9 cellular contexts compared by ENCODE assay signal in genomic region chr5:131633830-131634229, GRCh38. TPM values are rescaled to one million over a fixed set of nuclear protein-coding genes. Genes with fewer than 3 reads are reported as not detected.
DNase-seq lines count a peak whose midpoint lies in the region; FAIRE-seq and TF ChIP-seq lines count a peak whose summit lies in the region.
"Had no signal": no experiment of that assay in that cellular context is flagged by ENCODE, and none has a peak within 500 bp of the region (broad histone marks: within the 10 kb centered on the region; RNA-seq: fewer than 3 reads in every experiment).

No MANE protein-coding gene starts in this region.

- H3K4me2 ChIP-seq in osteoblast (ENCODE audit: insufficient read depth, low read length) = peak overlapping the region; percentile 94

- no peaks in the 10 kb centered on the region for H3K4me1 Mint-ChIP-seq in Caco-2 (ENCODE audit: low read depth, unreplicated experiment)

- H3K4me3 Mint-ChIP-seq in Caco-2 (ENCODE audit: unreplicated experiment) = peak overlapping the region; percentile 95

- no peaks in the 10 kb centered on the region for H3K27me3 ChIP-seq in Caco-2 (replicated peaks; ENCODE audit: control insufficient read depth, insufficient read depth, low read length)
- H3K27me3 ChIP-seq in NT2/D1 (ENCODE audit: insufficient read depth, insufficient read length) = no peaks in the 10 kb centered on the region
- H3K27me3 ChIP-seq in effector memory CD4-positive, alpha-beta T cell (replicated peaks; ENCODE audit: control insufficient read depth, insufficient read depth, low read length, poor library complexity, severe bottlenecking) = no peaks in the 10 kb centered on the region
- H3K27me3 ChIP-seq in osteoblast (ENCODE audit: insufficient read depth, low read length) = no peaks in the 10 kb centered on the region

- no peaks in the 10 kb centered on the region for H3K27me3 Mint-ChIP-seq in Caco-2 (ENCODE audit: insufficient read depth, unreplicated experiment)

- peak overlapping the region; percentile 97 for H3K27ac ChIP-seq in effector memory CD4-positive, alpha-beta T cell (ENCODE audit: insufficient read depth, low read length, poor library complexity, severe bottlenecking)
- peak overlapping the region; percentile 96 for H3K27ac ChIP-seq in osteoblast (ENCODE audit: low read depth, low read length)

- H3K9ac ChIP-seq in NT2/D1 (ENCODE audit: insufficient read length, low read depth) = no peak overlapping the region

- peaks cover 5% of the 10 kb centered on the region for H3K4me1 ChIP-seq in Caco-2
- H3K4me1 ChIP-seq in NT2/D1 (ENCODE audit: insufficient read depth, insufficient read length) = no peaks in the 10 kb centered on the region
- H3K4me1 ChIP-seq in effector memory CD4-positive, alpha-beta T cell (ENCODE audit: control insufficient read depth, insufficient read depth, low read length, poor library complexity, severe bottlenecking) = peaks cover 32% of the 10 kb centered on the region
- peaks cover 36% of the 10 kb centered on the region for H3K4me1 ChIP-seq in osteoblast (ENCODE audit: insufficient read depth, low read length)

- no peaks in the 10 kb centered on the region for H3K9me3 Mint-ChIP-seq in Caco-2 (ENCODE audit: unreplicated experiment)

- no peak for TF ChIP-seq CTCF in Caco-2 (IDR thresholded peaks at IDR 0.05; ENCODE audit: insufficient read depth in 1 of 2, low read depth in 1 of 2, low read length in 1 of 2, severe bottlenecking in 1 of 2, unreplicated experiment in 1 of 2)
- TF ChIP-seq CTCF in osteoblast (IDR thresholded peaks at IDR 0.05; ENCODE audit: extremely low read depth, low read depth, low read length) = no peak
- no peak for TF ChIP-seq CTCF in GM10266 (IDR thresholded peaks at IDR 0.05; ENCODE audit: control insufficient read depth, insufficient read depth, low read depth, missing control alignments)

- no peak for TF ChIP-seq POLR2A in GM12891 (IDR thresholded peaks at IDR 0.05; ENCODE audit: low read depth, low read length)

- FAIRE-seq in GM12891 (lab: Jason Lieb, UNC) (no peak), urothelium cell line (lab: Jason Lieb, UNC) (no peak)

- peak overlapping the region; percentile 97 for H2AFZ ChIP-seq in osteoblast (ENCODE audit: low read length)

- peaks cover 28% of the 10 kb centered on the region for H3K36me3 Mint-ChIP-seq in Caco-2 (ENCODE audit: insufficient read depth, unreplicated experiment)

- H4K20me1 ChIP-seq in osteoblast (ENCODE audit: insufficient read depth, low read length) = peaks cover 3% of the 10 kb centered on the region

- POLR2A ChIA-PET in Caco-2 (lab: Charles Lee) = no interaction called here

- no peak for DNase-seq in Caco-2
- no peak for DNase-seq in NT2/D1 (ENCODE audit: low read depth, low spot score)
- no peak for DNase-seq in effector memory CD4-positive, alpha-beta T cell
- no peak for DNase-seq in osteoblast (ENCODE audit: insufficient read length, low spot score, missing footprints)
- DNase-seq in GM10266 (ENCODE audit: extremely low spot score) = no peak
- DNase-seq in GDM1 (lab: John Stamatoyannopoulos, UW) = no peak
- no peak for DNase-seq in GM12891 (ENCODE audit: insufficient read length, low spot score)
- no peak for DNase-seq in urothelium cell line (ENCODE audit: low spot score)
- DNase-seq: activated CD4-positive, alpha-beta T cell treated with anti-CD3 and anti-CD28 coated beads for 4 hours had no signal

- H3K4me3 ChIP-seq in Caco-2 (ENCODE audit: low read depth, low read length) = peak overlapping the region; percentile 42
- peak overlapping the region; percentile 100 for H3K4me3 ChIP-seq in NT2/D1 (ENCODE audit: insufficient read length, low read depth)
- peak overlapping the region; percentile 81 for H3K4me3 ChIP-seq in effector memory CD4-positive, alpha-beta T cell (ENCODE audit: insufficient read depth, low read depth, low read length, poor library complexity, severe bottlenecking)
- H3K4me3 ChIP-seq in osteoblast (ENCODE audit: insufficient read depth, low read length) = peak overlapping the region; percentile 99

- H3K79me2 ChIP-seq in osteoblast (ENCODE audit: insufficient read depth, low read length) = peaks cover 61% of the 10 kb centered on the region

- H3K9me3 ChIP-seq in Caco-2 (no peaks in the 10 kb centered on the region), NT2/D1 (ENCODE audit: insufficient read depth, low read length) (no peaks in the 10 kb centered on the region), osteoblast (ENCODE audit: low read depth, low read length) (no peaks in the 10 kb centered on the region)
- H3K9me3 ChIP-seq in effector memory CD4-positive, alpha-beta T cell (ENCODE audit: control insufficient read depth, low read length) = no peaks in the 10 kb centered on the region

- CTCF ChIA-PET in Caco-2 (lab: Charles Lee) = no interaction called here

- BruUV-seq in Caco-2 (replicated peaks; lab: Mats Ljungman, UMichigan) = no TSS peak

- peak overlapping the region; percentile 95 for H3K27ac Mint-ChIP-seq in Caco-2 (ENCODE audit: unreplicated experiment)

- intact Hi-C loops in Caco-2 (cut with micrococcal nuclease; ENCODE audit: unreplicated experiment) = no loop called here

- no peaks in the 10 kb centered on the region for H3K36me3 ChIP-seq in Caco-2 (ENCODE audit: control insufficient read depth, insufficient read depth, low read length)
- H3K36me3 ChIP-seq in NT2/D1 (ENCODE audit: insufficient read depth, insufficient read length, low read length) = peaks cover 3% of the 10 kb centered on the region
- H3K36me3 ChIP-seq in effector memory CD4-positive, alpha-beta T cell (ENCODE audit: control insufficient read depth, insufficient read depth, low read length) = no peaks in the 10 kb centered on the region
- no peaks in the 10 kb centered on the region for H3K36me3 ChIP-seq in osteoblast (ENCODE audit: insufficient read depth, low read length)

TF ChIP-seq in GM12891, 5 proteins besides CTCF, POLR2A, EP300 and RAD21:
- TF ChIP-seq PAX5 (IDR thresholded peaks at IDR 0.05; ENCODE audit: insufficient read depth, low read length, severe bottlenecking) (no peak), SPI1 (IDR thresholded peaks at IDR 0.05; ENCODE audit: low read depth, low read length) (no peak), POU2F2 (IDR thresholded peaks at IDR 0.05; ENCODE audit: low read depth, low read length) (no peak), TAF1 (IDR thresholded peaks at IDR 0.05; ENCODE audit: low read depth, low read length) (no peak), POLR2AphosphoS5 (IDR thresholded peaks at IDR 0.05; ENCODE audit: low read depth, low read length) (no peak)

RNA-seq across cellular contexts. Expression of gene RAPGEF6, which starts 1.2 kb away (rescaled TPM):
- total RNA-seq in Caco-2 (2022) (17.4 and 22.4 TPM in 2 replicates), osteoblast (15.6 and 18.6 TPM in 2 replicates)
- 5.3 TPM for polyA plus RNA-seq in GM12891 (2012; ENCODE audit: low read depth, missing spikeins)

Comparison
In these comparisons a context has a peak if more than half of its experiments do, and no peak if none do; other contexts are left out.
1. H3K4me3 ChIP-seq: peak in every context shown above with its lines; median percentile 100 in NT2/D1; 99 in osteoblast; 81 in effector memory CD4-positive, alpha-beta T cell; 42 in Caco-2.